In the genomic region with DNA sequence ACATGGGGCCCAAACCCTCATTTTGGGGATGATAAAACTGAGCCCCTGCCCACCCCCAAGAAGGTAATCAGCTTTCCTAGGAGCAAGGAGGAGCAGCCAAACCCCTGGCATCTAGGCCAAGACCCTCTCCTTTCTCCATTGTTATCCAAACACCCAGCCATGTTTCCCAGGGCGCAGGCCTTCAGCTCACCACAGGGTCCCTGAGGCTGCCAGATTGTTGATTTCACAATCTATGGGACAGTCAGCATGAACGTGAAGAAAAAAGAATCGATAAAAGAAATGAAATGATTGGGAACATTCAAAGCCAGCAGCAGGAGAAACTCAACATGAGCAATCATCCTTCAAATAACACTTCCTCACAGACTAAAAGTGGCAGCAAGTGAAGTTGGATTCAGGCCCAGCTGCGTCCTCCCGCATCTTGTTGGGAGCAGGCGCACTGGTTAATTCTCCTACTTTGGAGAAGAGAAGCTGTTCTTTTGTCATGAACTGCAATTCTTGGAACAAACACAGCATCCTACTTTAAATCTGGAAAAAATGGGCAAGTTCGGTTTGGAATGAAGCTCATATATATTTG, we compare ENCODE assay signal across 2 cellular contexts.
TF ChIP-seq lines count a peak whose summit lies in the region.

No MANE protein-coding gene starts in this region.

TF ChIP-seq in SK-N-SH, 30 proteins besides CTCF, POLR2A, EP300 and RAD21 (continued from another document):
- no peak for TF ChIP-seq TEAD4 (IDR thresholded peaks at IDR 0.05; ENCODE audit: borderline replicate concordance, insufficient read depth)
- TF ChIP-seq, protein P1, sequence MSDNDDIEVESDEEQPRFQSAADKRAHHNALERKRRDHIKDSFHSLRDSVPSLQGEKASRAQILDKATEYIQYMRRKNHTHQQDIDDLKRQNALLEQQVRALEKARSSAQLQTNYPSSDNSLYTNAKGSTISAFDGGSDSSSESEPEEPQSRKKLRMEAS (IDR thresholded peaks at IDR 0.05; ENCODE audit: low read depth): no peak
- TF ChIP-seq RFX5 (IDR thresholded peaks at IDR 0.05; ENCODE audit: low read length): no peak
- no peak for TF ChIP-seq ELF1 (IDR thresholded peaks at IDR 0.05)
- TF ChIP-seq TCF12 (IDR thresholded peaks at IDR 0.05): no peak
TF ChIP-seq in SK-N-SH: peak in this region for 0.

TF ChIP-seq in SK-N-SH treated with all-trans-retinoic acid at 6 μM for 48 hours, 23 proteins besides CTCF, POLR2A, EP300 and RAD21 (continued from another document):
- TF ChIP-seq, protein P2, sequence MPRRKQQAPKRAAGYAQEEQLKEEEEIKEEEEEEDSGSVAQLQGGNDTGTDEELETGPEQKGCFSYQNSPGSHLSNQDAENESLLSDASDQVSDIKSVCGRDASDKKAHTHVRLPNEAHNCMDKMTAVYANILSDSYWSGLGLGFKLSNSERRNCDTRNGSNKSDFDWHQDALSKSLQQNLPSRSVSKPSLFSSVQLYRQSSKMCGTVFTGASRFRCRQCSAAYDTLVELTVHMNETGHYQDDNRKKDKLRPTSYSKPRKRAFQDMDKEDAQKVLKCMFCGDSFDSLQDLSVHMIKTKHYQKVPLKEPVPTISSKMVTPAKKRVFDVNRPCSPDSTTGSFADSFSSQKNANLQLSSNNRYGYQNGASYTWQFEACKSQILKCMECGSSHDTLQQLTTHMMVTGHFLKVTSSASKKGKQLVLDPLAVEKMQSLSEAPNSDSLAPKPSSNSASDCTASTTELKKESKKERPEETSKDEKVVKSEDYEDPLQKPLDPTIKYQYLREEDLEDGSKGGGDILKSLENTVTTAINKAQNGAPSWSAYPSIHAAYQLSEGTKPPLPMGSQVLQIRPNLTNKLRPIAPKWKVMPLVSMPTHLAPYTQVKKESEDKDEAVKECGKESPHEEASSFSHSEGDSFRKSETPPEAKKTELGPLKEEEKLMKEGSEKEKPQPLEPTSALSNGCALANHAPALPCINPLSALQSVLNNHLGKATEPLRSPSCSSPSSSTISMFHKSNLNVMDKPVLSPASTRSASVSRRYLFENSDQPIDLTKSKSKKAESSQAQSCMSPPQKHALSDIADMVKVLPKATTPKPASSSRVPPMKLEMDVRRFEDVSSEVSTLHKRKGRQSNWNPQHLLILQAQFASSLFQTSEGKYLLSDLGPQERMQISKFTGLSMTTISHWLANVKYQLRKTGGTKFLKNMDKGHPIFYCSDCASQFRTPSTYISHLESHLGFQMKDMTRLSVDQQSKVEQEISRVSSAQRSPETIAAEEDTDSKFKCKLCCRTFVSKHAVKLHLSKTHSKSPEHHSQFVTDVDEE (CRISPR knock-in tag; IDR thresholded peaks at IDR 0.05): no peak
- no peak for TF ChIP-seq ZFP3 (CRISPR knock-in tag; IDR thresholded peaks at IDR 0.05)
- no peak for TF ChIP-seq OSR1 (CRISPR knock-in tag; IDR thresholded peaks at IDR 0.05)
- no peak for TF ChIP-seq TOX (CRISPR knock-in tag; IDR thresholded peaks at IDR 0.05; ENCODE audit: borderline replicate concordance)
- TF ChIP-seq, protein P3, sequence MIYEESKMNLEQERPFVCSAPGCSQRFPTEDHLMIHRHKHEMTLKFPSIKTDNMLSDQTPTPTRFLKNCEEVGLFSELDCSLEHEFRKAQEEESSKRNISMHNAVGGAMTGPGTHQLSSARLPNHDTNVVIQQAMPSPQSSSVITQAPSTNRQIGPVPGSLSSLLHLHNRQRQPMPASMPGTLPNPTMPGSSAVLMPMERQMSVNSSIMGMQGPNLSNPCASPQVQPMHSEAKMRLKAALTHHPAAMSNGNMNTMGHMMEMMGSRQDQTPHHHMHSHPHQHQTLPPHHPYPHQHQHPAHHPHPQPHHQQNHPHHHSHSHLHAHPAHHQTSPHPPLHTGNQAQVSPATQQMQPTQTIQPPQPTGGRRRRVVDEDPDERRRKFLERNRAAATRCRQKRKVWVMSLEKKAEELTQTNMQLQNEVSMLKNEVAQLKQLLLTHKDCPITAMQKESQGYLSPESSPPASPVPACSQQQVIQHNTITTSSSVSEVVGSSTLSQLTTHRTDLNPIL (CRISPR knock-in tag; IDR thresholded peaks at IDR 0.05; ENCODE audit: low read depth): no peak
- no peak for TF ChIP-seq ESRRG (CRISPR knock-in tag; IDR thresholded peaks at IDR 0.05)
- TF ChIP-seq GLIS3 (CRISPR knock-in tag; IDR thresholded peaks at IDR 0.05): no peak
